8 cellular contexts compared by ENCODE assay signal in the genomic region with DNA sequence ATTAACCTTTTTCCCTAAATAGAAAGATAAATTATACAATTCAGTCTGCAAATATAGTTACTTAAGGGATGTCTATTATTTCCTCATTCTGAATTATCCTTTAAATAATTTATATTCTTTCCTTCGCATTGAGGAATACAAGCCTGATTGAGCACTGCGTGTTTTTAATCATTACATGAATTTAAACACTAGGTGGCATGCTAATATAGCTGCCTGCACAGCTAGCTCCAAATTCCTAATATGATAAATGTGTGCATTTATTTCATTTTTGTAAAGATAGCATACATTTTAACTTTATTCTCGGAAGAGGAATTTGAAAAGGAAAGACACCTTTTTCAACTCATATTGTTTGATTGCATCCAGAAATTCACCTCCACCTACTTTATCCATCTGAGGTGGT.
DNase-seq lines count a peak whose midpoint lies in the region; TF ChIP-seq lines count a peak whose summit lies in the region.
"Not testable (repeated sequence)": the region's sequence is repeated elsewhere in the genome, so short reads cannot be mapped to it uniquely, and the experiment has no call there.

No MANE protein-coding gene starts in this region.

- TF ChIP-seq CTCF in C4-2B (conservative IDR thresholded peaks at IDR 0.05): peak; percentile 23
- TF ChIP-seq CTCF in HFFc6 (IDR thresholded peaks at IDR 0.05): peak; percentile 70
- TF ChIP-seq CTCF in OCI-LY3 (IDR thresholded peaks at IDR 0.05; ENCODE audit: low read depth, low read length): peak; percentile 43
- peak; percentile 84 for TF ChIP-seq CTCF in chondrocyte (IDR thresholded peaks at IDR 0.05)
- peak; percentile 33 for TF ChIP-seq CTCF in fibroblast of pulmonary artery (IDR thresholded peaks at IDR 0.05; ENCODE audit: low read length, missing control alignments)
- TF ChIP-seq CTCF in liver (IDR thresholded peaks at IDR 0.05; ENCODE audit: low read depth, low read length, missing input control): peak; percentile 4
- peak; percentile 70 for TF ChIP-seq CTCF in smooth muscle cell (IDR thresholded peaks at IDR 0.05; ENCODE audit: borderline replicate concordance, insufficient read depth, poor library complexity, severe bottlenecking)

- H3K9ac ChIP-seq in OCI-LY3 (ENCODE audit: low read length); adipocyte (ENCODE audit: low read length); liver (ENCODE audit: low read depth in 1 of 2, low read length in 2 of 2); smooth muscle cell (ENCODE audit: low read depth): not testable (repeated sequence)

- not testable (repeated sequence) for H3F3A ChIP-seq in smooth muscle cell (ENCODE audit: low read depth)

- not testable (repeated sequence) for H3K4me1 Mint-ChIP-seq in HFFc6 (ENCODE audit: low read depth)
- H3K4me1 Mint-ChIP-seq in chondrocyte (ENCODE audit: low read depth): peaks cover 19% of the 10 kb centered on the region

- H3K4me3 ChIP-seq in OCI-LY3 (ENCODE audit: low read length); adipocyte (ENCODE audit: low read length); fibroblast of pulmonary artery (replicated peaks; ENCODE audit: low read depth, low read length); liver (ENCODE audit: low read depth in 1 of 3, low read length in 3 of 3); smooth muscle cell: not testable (repeated sequence)

- not testable (repeated sequence) for H3K4me3 Mint-ChIP-seq in HFFc6; chondrocyte (ENCODE audit: unreplicated experiment)

- peak; percentile 51 to 56 for TF ChIP-seq RAD21 in liver (IDR thresholded peaks at IDR 0.05)

- not testable (repeated sequence) for H3K36me3 Mint-ChIP-seq in HFFc6 (ENCODE audit: low read depth); chondrocyte (ENCODE audit: low read depth)

- H3K79me2 ChIP-seq in OCI-LY3 (ENCODE audit: low read length); smooth muscle cell (ENCODE audit: low read depth): not testable (repeated sequence)

- 36% methylated on average over 3 of the region's 3 CpGs for WGBS in liver
- WGBS in smooth muscle cell (ENCODE audit: low lambda C conversion rate): 60% methylated on average over 3 of the region's 3 CpGs

- not testable (repeated sequence) for H3K4me2 ChIP-seq in OCI-LY3 (ENCODE audit: low read length)
- H3K4me2 ChIP-seq in smooth muscle cell: peak overlapping the region; percentile 34

- H3K4me1 ChIP-seq in OCI-LY3 (ENCODE audit: low read length); adipocyte (ENCODE audit: control insufficient read depth, insufficient read depth, low read length); liver (ENCODE audit: control insufficient read depth in 4 of 4, insufficient read depth in 4 of 4, low read length in 3 of 4); smooth muscle cell (ENCODE audit: low read depth): not testable (repeated sequence)

- not testable (repeated sequence) for H3K36me3 ChIP-seq in OCI-LY3 (replicated peaks; ENCODE audit: low read depth, low read length); adipocyte (ENCODE audit: control insufficient read depth, insufficient read depth, low read length, severe bottlenecking); liver (ENCODE audit: control insufficient read depth in 4 of 4, insufficient read depth in 3 of 4, low read depth in 1 of 4, low read length in 3 of 4); smooth muscle cell (ENCODE audit: low read depth)

- H3K27me3 Mint-ChIP-seq in HFFc6 (ENCODE audit: insufficient read depth); chondrocyte (ENCODE audit: low read depth): not testable (repeated sequence)

- not testable (repeated sequence) for H3K27ac ChIP-seq in C4-2B; OCI-LY3 (ENCODE audit: low read length); liver (ENCODE audit: low read depth in 1 of 2, low read length in 2 of 2); smooth muscle cell (ENCODE audit: low read depth)

- not testable (repeated sequence) for H4K20me1 ChIP-seq in OCI-LY3 (ENCODE audit: insufficient read depth, low read length); smooth muscle cell (ENCODE audit: low read depth)

- not testable (repeated sequence) for H3K9me3 Mint-ChIP-seq in HFFc6; chondrocyte (ENCODE audit: low read depth)

- not testable (repeated sequence) for H3K27me3 ChIP-seq in OCI-LY3 (ENCODE audit: low read depth, low read length); adipocyte (replicated peaks; ENCODE audit: control insufficient read depth, insufficient read depth, low read length); liver (ENCODE audit: control insufficient read depth in 4 of 4, insufficient read depth in 4 of 4, low read length in 3 of 4); smooth muscle cell (ENCODE audit: low read depth)

- not testable (repeated sequence) for H2AFZ ChIP-seq in OCI-LY3 (ENCODE audit: low read depth, low read length)
- H2AFZ ChIP-seq in smooth muscle cell (ENCODE audit: low read depth): peak overlapping the region; percentile 3

- not testable (repeated sequence) for DNase-seq in HFFc6; chondrocyte (ENCODE audit: low spot score); smooth muscle cell (lab: John Stamatoyannopoulos, UW; ENCODE audit: unreplicated experiment)
- DNase-seq in adipocyte (ENCODE audit: low read depth) (peak; percentile 51), fibroblast of pulmonary artery (ENCODE audit: low read depth) (peak; percentile 1)

- not testable (repeated sequence) for H3K9me3 ChIP-seq in OCI-LY3 (ENCODE audit: insufficient read depth, low read length); adipocyte (ENCODE audit: control insufficient read depth, low read length); liver (ENCODE audit: control insufficient read depth in 4 of 4, low read length in 3 of 4); smooth muscle cell (replicated peaks; ENCODE audit: low read depth)

- not testable (repeated sequence) for H3K27ac Mint-ChIP-seq in HFFc6; chondrocyte (ENCODE audit: unreplicated experiment)

Comparison
In these comparisons a context has a peak if more than half of its experiments do, and no peak if none do; other contexts are left out.
1. CTCF ChIP-seq: peak in every context shown above with its lines; median percentile 84 in chondrocyte; 70 in HFFc6; 70 in smooth muscle cell; 43 in OCI-LY3; 33 in fibroblast of pulmonary artery; 23 in C4-2B; 4 in liver.